24 cellular contexts compared by ENCODE assay signal in the genomic region with DNA sequence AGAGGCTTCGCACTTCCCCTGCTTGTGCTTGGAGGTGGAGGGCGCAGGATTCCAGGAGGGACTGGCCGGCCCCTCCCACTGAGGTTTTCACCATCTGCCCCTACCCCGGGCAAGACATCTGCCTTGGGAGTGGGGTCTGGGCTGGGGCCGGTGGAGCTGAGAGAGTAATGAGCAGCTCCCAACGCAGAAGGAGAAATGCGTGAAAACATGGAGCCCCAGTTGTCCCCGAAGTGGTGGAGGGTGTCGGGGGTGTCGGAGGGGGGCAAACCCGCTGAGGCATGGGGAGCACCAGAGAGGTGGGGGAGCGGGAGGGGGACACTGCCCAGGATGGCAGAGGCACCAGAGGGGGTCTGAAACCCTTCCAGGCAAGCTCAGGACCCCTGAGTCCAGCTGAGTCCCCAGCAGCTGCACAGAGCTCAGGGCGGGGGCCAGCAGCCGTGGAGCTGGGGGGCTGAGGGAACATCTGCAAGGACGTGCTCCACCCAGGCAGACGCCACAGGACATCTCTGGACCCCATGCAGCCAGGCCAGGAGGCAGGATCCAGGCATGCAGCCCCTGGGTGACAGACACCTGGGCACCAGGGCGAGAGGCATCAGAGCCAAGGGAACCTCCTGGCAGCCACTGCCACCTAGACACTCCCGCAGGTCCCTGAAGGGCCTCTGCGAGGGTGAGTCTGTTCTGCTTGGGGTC.
"Had no signal": no experiment of that assay in that cellular context is flagged by ENCODE, and none has a peak within 500 bp of the region (broad histone marks: within the 10 kb centered on the region; RNA-seq: fewer than 3 reads in every experiment).

No MANE protein-coding gene starts in this region.

- DNase-seq: colonic mucosa; effector memory CD4-positive, alpha-beta T cell; esophagus squamous epithelium; foreskin melanocyte; hypothalamus; immature natural killer cell; islet precursor cell; mesenchymal stem cell; naive B cell; stimulated activated CD4-positive, alpha-beta T cell treated with anti-CD3 and anti-CD28 coated beads, Interleukin-12 subunit alpha, Interleukin-12 subunit beta, amount 100 ng/mL, for 4 hours; stimulated activated CD4-positive, alpha-beta T cell treated with anti-CD3 and anti-CD28 coated beads, Interleukin-1b, Interleukin-23, amount 100 ng/mL, for 48 hours; stimulated activated CD4-positive, alpha-beta T cell treated with anti-CD3 and anti-CD28 coated beads, Interleukin-4, amount 100 ng/mL, for 24 hours; stimulated activated naive CD4-positive, alpha-beta T cell treated with Interleukin-2 at 50 U/mL for 16 hours; stomach; tibial artery had no signal

- ATAC-seq: mucosa of descending colon; sciatic nerve; stimulated activated effector memory CD8-positive, alpha-beta T cell treated with anti-CD3 and anti-CD28 coated beads, Interleukin-12 subunit alpha, Interleukin-12 subunit beta, amount 100 ng/mL, for 72 hours had no signal

- H3K9ac ChIP-seq: parathyroid adenoma had no signal

- H3K36me3 ChIP-seq: colonic mucosa, esophagus squamous epithelium, prostate gland, stomach, tibial artery, upper lobe of left lung had no signal

- H3K27me3 ChIP-seq: colonic mucosa, upper lobe of left lung had no signal

- H3K4me3 ChIP-seq: colonic mucosa, esophagus squamous epithelium, mucosa of descending colon, prostate gland, smooth muscle cell, stomach, tibial artery, upper lobe of left lung had no signal

- H3K4me2 ChIP-seq: smooth muscle cell had no signal

- H3K9me3 ChIP-seq: colonic mucosa, esophagus squamous epithelium, mucosa of descending colon, prostate gland had no signal

- H3K79me2 ChIP-seq: parathyroid adenoma had no signal

- H3K27ac ChIP-seq: colonic mucosa, esophagus squamous epithelium, parathyroid adenoma, prostate gland, stomach, tibial artery, upper lobe of left lung had no signal

- H3K4me1 ChIP-seq: parathyroid adenoma, prostate gland had no signal

- H2AFZ ChIP-seq: parathyroid adenoma had no signal

- FAIRE-seq: endothelial cell of umbilical vein, urothelium cell line had no signal
